ENCODE assay signal across 17 cellular contexts in genomic region chr12:20486233-20486632, GRCh38.
DNase-seq lines count a peak whose midpoint lies in the region; ATAC-seq and TF ChIP-seq lines count a peak whose summit lies in the region.
"Had no signal": no experiment of that assay in that cellular context is flagged by ENCODE, and none has a peak within 500 bp of the region (broad histone marks: within the 10 kb centered on the region; RNA-seq: fewer than 3 reads in every experiment).

No MANE protein-coding gene starts in this region.

- in situ Hi-C loops in IMR-90 (cut with MboI; ENCODE audit: low sequenced_read_pairs), result no loop called here

- H2BK15ac ChIP-seq in IMR-90 (ENCODE audit: low read depth, low read length), result 0 out of 3 replicates have a peak overlapping the region, but pooled peaks have one; percentile 41

- WGBS in IMR-90 (ENCODE audit: extremely low coverage in 2 of 2, insufficient read length in 1 of 2), 2 experiments, result no CpG with 5 or more reads among the region's 2 CpGs
- WGBS in ovary, 3 donors, result 95 to 96% (median 95%) methylated on average over 2 of the region's 2 CpGs

- no peak overlapping the region for H2AFZ ChIP-seq in IMR-90 (replicated peaks; ENCODE audit: low read length, poor library complexity)

- CTCF ChIA-PET in IMR-90 (lab: Yijun Ruan, JAX), result no interaction called here

- H3K27me3 ChIP-seq in IMR-90 (ENCODE audit: control insufficient read depth, insufficient read depth, low read length) (no peaks in the 10 kb centered on the region), ovary (no peaks in the 10 kb centered on the region)
- H3K27me3 ChIP-seq: tibial nerve had no signal

- H3K4me1 Mint-ChIP-seq in neural crest cell, result peaks cover 4% of the 10 kb centered on the region
- H3K4me1 Mint-ChIP-seq: CD4-positive, alpha-beta memory T cell; naive B cell had no signal

- H4K20me1 ChIP-seq in IMR-90 (ENCODE audit: insufficient read depth, low read length), result no peaks in the 10 kb centered on the region

- peak overlapping the region; percentile 92 for H2AK5ac ChIP-seq in IMR-90 (ENCODE audit: low read depth, low read length)

- H3K27me3 Mint-ChIP-seq in neural crest cell (ENCODE audit: low read depth), result no peaks in the 10 kb centered on the region
- H3K27me3 Mint-ChIP-seq: CD4-positive, alpha-beta memory T cell; naive B cell had no signal

- ATAC-seq in IMR-90 (ENCODE audit: low read depth) (peak; percentile 26), GM21390 (IDR thresholded peaks at IDR 0.05; ENCODE audit: unreplicated experiment) (no peak), GM21381 (IDR thresholded peaks at IDR 0.05; ENCODE audit: unreplicated experiment) (no peak), GM21515 (IDR thresholded peaks at IDR 0.05; ENCODE audit: unreplicated experiment) (no peak)
- ATAC-seq: left colon had no signal

- H4K8ac ChIP-seq in IMR-90 (ENCODE audit: low read depth in 2 of 2, low read length in 2 of 2), result peak overlapping the region in 1 of 2 experiments; percentile 47; a peak in 1 of 4 replicates

- DNase-seq in Ammon's horn (ENCODE audit: low spot score) (peak; percentile 52), IMR-90 (peak; percentile 40), epithelial cell of proximal tubule (ENCODE audit: low read depth) (no peak), neural crest cell (ENCODE audit: low read depth, low spot score) (no peak), ovary (no peak)
- DNase-seq: activated naive CD4-positive, alpha-beta T cell treated with anti-CD3 and anti-CD28 coated beads, Interleukin-2, amount 50 U/mL, for 16 hours; CD4-positive, alpha-beta memory T cell; left colon; naive B cell; NCI-H1105 treated with DMSO at 0.1 percent for 48 hours; retina; stimulated activated CD4-positive, alpha-beta T cell treated with anti-CD3 and anti-CD28 coated beads, Interleukin-2, amount 100 ng/mL, for 48 hours had no signal

- no peak overlapping the region for H3K23ac ChIP-seq in IMR-90 (ENCODE audit: low read depth, low read length)

- H3K4me3 Mint-ChIP-seq in neural crest cell, result no peak overlapping the region
- H3K4me3 Mint-ChIP-seq: CD4-positive, alpha-beta memory T cell; naive B cell had no signal

- intact Hi-C loops in IMR-90 (cut with micrococcal nuclease) (loop anchor here (5.0 kb wide), 1 partner anchor 686 kb away; no protein-coding TSS in a partner anchor), ovary (cut with DNase I) (no loop called here)

- H2BK5ac ChIP-seq in IMR-90 (ENCODE audit: low read depth, low read length, poor library complexity, severe bottlenecking), result peak overlapping the region; percentile 65

- H4K91ac ChIP-seq in IMR-90 (ENCODE audit: insufficient read depth, low read depth, low read length), result no peak overlapping the region; the same call in 1 of the 2 replicates

- peak overlapping the region; percentile 85 for H3K27ac Mint-ChIP-seq in neural crest cell (ENCODE audit: unreplicated experiment)
- H3K27ac Mint-ChIP-seq: CD4-positive, alpha-beta memory T cell; naive B cell had no signal

- TF ChIP-seq EP300 in ovary (IDR thresholded peaks at IDR 0.05), result no peak

- dilution Hi-C loops in IMR-90 (cut with HindIII; ENCODE audit: low sequenced_read_pairs, unreplicated experiment), result no loop called here

- peak overlapping the region; percentile 89; the same call in 1 of the 2 replicates for H3K18ac ChIP-seq in IMR-90 (ENCODE audit: low read depth, low read length)

- POLR2A ChIA-PET in IMR-90 (lab: Charles Lee; ENCODE audit: unreplicated experiment), result no interaction called here

- no peak overlapping the region for H3K56ac ChIP-seq in IMR-90 (ENCODE audit: extremely low read depth, insufficient read depth, low read length)

- TF ChIP-seq RAD21 in IMR-90 (IDR thresholded peaks at IDR 0.05; ENCODE audit: low read length), result 0 out of 2 replicates have a peak, but pooled peaks have one; percentile 10

- peak overlapping the region; percentile 74 for H2BK120ac ChIP-seq in IMR-90 (ENCODE audit: low read depth, low read length)

- peak overlapping the region; percentile 45; the same call in 1 of the 2 replicates for H2BK20ac ChIP-seq in IMR-90 (ENCODE audit: low read depth, low read length)

- H3K36me3 ChIP-seq in IMR-90 (ENCODE audit: control insufficient read depth, insufficient read depth, low read length) (no peaks in the 10 kb centered on the region), ovary (no peaks in the 10 kb centered on the region)
- H3K36me3 ChIP-seq: tibial nerve, WERI-Rb-1 had no signal

- H3K4me3 ChIP-seq in IMR-90 (ENCODE audit: insufficient read depth, low read depth, low read length) (no peak overlapping the region), epithelial cell of proximal tubule (ENCODE audit: low read depth, low read length) (no peak overlapping the region), ovary (no peak overlapping the region)
- H3K4me3 ChIP-seq: tibial nerve had no signal

- H3K9ac ChIP-seq in IMR-90 (ENCODE audit: low read depth, low read length), result no peak overlapping the region

- H4K5ac ChIP-seq in IMR-90 (ENCODE audit: low read depth, low read length), result peak overlapping the region; percentile 83

- no peak overlapping the region for H3K14ac ChIP-seq in IMR-90 (replicated peaks; ENCODE audit: low read depth, low read length)

- no peak for TF ChIP-seq POLR2A in IMR-90 (IDR thresholded peaks at IDR 0.05; ENCODE audit: low read depth, low read length)
- TF ChIP-seq POLR2A in ovary (IDR thresholded peaks at IDR 0.05), result no peak

- H3K27ac ChIP-seq in IMR-90 (ENCODE audit: insufficient read depth, low read length), result no peak overlapping the region
- no peak overlapping the region for H3K27ac ChIP-seq in ovary
- H3K27ac ChIP-seq: tibial nerve, WERI-Rb-1 had no signal

- no peaks in the 10 kb centered on the region for H3K79me1 ChIP-seq in IMR-90 (ENCODE audit: low read depth in 1 of 2, low read length in 2 of 2)

- peak; percentile 32 for TF ChIP-seq CTCF in IMR-90 (conservative IDR thresholded peaks at IDR 0.05; ENCODE audit: low read depth, low read length)
- TF ChIP-seq CTCF in epithelial cell of proximal tubule (conservative IDR thresholded peaks at IDR 0.05; ENCODE audit: low read depth, low read length), result peak; percentile 34
- no peak for TF ChIP-seq CTCF in neural crest cell (conservative IDR thresholded peaks at IDR 0.05)
- no peak for TF ChIP-seq CTCF in ovary (IDR thresholded peaks at IDR 0.05)

- peaks cover 6% of the 10 kb centered on the region; the same call in 1 of the 2 replicates for H3K4me1 ChIP-seq in IMR-90 (ENCODE audit: control insufficient read depth, insufficient read depth, low read length)
- H3K4me1 ChIP-seq in ovary (ENCODE audit: insufficient read depth), result peaks cover 3% of the 10 kb centered on the region
- H3K4me1 ChIP-seq: tibial nerve had no signal

- 0 out of 2 replicates have a peak, but pooled peaks cover 3% of the 10 kb centered on the region for H3K9me1 ChIP-seq in IMR-90 (ENCODE audit: insufficient read depth, low read length)

- no peak overlapping the region for H3K4me2 ChIP-seq in IMR-90 (ENCODE audit: low read depth, low read length)

- BruUV-seq in IMR-90 (replicated peaks; lab: Mats Ljungman, UMichigan), result no TSS peak

- no peaks in the 10 kb centered on the region for H3K36me3 Mint-ChIP-seq in neural crest cell (ENCODE audit: low read depth)
- H3K36me3 Mint-ChIP-seq: CD4-positive, alpha-beta memory T cell; naive B cell had no signal

- no peaks in the 10 kb centered on the region for H3K9me3 Mint-ChIP-seq in neural crest cell

- H3K9me3 ChIP-seq in IMR-90 (ENCODE audit: control insufficient read depth, insufficient read depth, low read length) (no peaks in the 10 kb centered on the region), ovary (no peaks in the 10 kb centered on the region)
- H3K9me3 ChIP-seq: tibial nerve had no signal

- H2AK9ac ChIP-seq in IMR-90 (replicated peaks; ENCODE audit: low read depth, low read length, poor library complexity), result no peak overlapping the region

- peak overlapping the region; percentile 70 for H3K4ac ChIP-seq in IMR-90 (ENCODE audit: low read depth, low read length)

TF ChIP-seq in IMR-90, 13 proteins besides CTCF, POLR2A, EP300 and RAD21:
- TF ChIP-seq RCOR1 (IDR thresholded peaks at IDR 0.05; ENCODE audit: insufficient replicate concordance, low read length) (no peak), BHLHE40 (IDR thresholded peaks at IDR 0.05; ENCODE audit: low read depth, low read length) (no peak), MXI1 (IDR thresholded peaks at IDR 0.05; ENCODE audit: borderline replicate concordance, low read depth, low read length) (no peak), RFX5 (IDR thresholded peaks at IDR 0.05; ENCODE audit: low read depth, low read length) (no peak), CHD1 (IDR thresholded peaks at IDR 0.05; ENCODE audit: low read depth, low read length) (no peak), NFE2L2 (IDR thresholded peaks at IDR 0.05; ENCODE audit: low read depth, low read length) (no peak), MAFK (IDR thresholded peaks at IDR 0.05; ENCODE audit: low read depth, low read length) (no peak)
- TF ChIP-seq, protein P1, sequence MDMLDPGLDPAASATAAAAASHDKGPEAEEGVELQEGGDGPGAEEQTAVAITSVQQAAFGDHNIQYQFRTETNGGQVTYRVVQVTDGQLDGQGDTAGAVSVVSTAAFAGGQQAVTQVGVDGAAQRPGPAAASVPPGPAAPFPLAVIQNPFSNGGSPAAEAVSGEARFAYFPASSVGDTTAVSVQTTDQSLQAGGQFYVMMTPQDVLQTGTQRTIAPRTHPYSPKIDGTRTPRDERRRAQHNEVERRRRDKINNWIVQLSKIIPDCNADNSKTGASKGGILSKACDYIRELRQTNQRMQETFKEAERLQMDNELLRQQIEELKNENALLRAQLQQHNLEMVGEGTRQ (IDR thresholded peaks at IDR 0.05; ENCODE audit: low read depth, low read length), result no peak
- TF ChIP-seq, protein P2, sequence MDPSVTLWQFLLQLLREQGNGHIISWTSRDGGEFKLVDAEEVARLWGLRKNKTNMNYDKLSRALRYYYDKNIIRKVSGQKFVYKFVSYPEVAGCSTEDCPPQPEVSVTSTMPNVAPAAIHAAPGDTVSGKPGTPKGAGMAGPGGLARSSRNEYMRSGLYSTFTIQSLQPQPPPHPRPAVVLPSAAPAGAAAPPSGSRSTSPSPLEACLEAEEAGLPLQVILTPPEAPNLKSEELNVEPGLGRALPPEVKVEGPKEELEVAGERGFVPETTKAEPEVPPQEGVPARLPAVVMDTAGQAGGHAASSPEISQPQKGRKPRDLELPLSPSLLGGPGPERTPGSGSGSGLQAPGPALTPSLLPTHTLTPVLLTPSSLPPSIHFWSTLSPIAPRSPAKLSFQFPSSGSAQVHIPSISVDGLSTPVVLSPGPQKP (IDR thresholded peaks at IDR 0.05; ENCODE audit: borderline replicate concordance, low read depth, low read length), result no peak
TF ChIP-seq in IMR-90: peak in this region for 0.

Comparison
In these comparisons a context has a peak if more than half of its experiments do, and no peak if none do; other contexts are left out.
1. DNase-seq: peak in Ammon's horn (single experiment) and IMR-90 (single experiment); none in epithelial cell of proximal tubule (single experiment), neural crest cell (single experiment) and ovary (0 of 5).
2. CTCF ChIP-seq: peak in IMR-90 (single experiment) and epithelial cell of proximal tubule (single experiment); none in neural crest cell (single experiment) and ovary (0 of 3).